Comparison of ENCODE assay signal across 6 cellular contexts in the genomic region with DNA sequence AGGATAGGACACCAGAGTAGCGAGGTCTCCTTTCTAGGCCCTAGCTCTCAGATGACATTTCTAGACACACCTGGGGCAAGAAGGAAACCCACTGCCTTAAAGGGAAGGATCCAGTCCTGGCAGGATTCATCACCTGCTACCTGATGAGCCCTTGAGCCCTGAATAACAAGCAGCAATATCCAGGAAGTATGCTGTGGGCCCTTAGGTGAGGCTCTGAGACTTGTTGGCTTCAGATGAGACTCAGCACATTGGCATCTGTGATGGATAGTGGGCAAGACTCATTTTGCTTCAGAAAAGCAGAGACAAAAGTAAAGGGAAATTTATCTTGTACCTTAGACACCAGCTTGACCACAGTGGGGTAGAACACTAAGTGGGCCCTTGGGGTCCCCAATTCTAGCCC.
"Had no signal": no experiment of that assay in that cellular context is flagged by ENCODE, and none has a peak within 500 bp of the region (broad histone marks: within the 10 kb centered on the region; RNA-seq: fewer than 3 reads in every experiment).

No MANE protein-coding gene starts in this region.

- H3K36me3 ChIP-seq: HAP-1 had no signal

- ATAC-seq: HCT116 had no signal

- H3K27ac ChIP-seq: GM23248 had no signal

- H3K4me1 ChIP-seq: HAP-1 had no signal

- H2AFZ ChIP-seq: GM23248 had no signal

- H3K9me3 ChIP-seq: HAP-1 had no signal

- DNase-seq: GM23248, GOT3, H7, HFFc6 had no signal

- H3K9ac ChIP-seq: GM23248 had no signal

- H3K4me3 ChIP-seq: GM23248, HAP-1 had no signal
